ENCODE assay signal across 18 cellular contexts in the genomic region with DNA sequence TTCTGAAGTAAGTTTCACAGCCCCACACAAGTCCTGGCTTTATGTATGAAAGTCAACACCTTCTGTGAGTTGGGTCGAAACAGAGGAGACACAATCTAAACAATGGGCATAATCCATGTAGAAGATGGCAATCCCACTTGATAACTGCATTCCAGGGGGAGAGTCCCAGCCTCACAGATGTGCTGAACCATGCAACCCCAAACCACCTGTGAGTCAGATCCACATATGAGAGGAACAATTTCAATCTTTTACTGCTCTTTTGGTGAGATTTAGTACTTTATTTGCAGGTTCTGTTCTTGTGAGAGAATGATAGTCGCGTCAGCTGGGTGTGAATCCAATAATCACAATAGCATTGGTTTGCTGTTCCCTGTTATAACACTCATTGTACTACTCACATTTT. TPM values are rescaled to one million over a fixed set of nuclear protein-coding genes. Genes with fewer than 3 reads are reported as not detected.
"Had no signal": no experiment of that assay in that cellular context is flagged by ENCODE, and none has a peak within 500 bp of the region (broad histone marks: within the 10 kb centered on the region; RNA-seq: fewer than 3 reads in every experiment).

No MANE protein-coding gene starts in this region.

RNA-seq across cellular contexts. Expression of a gene that starts 21.3 kb away (rescaled TPM):
- total RNA-seq: activated naive CD4-positive, alpha-beta T cell treated with anti-CD3 and anti-CD28 coated beads for 36 hours; activated naive CD8-positive, alpha-beta T cell treated with anti-CD3 and anti-CD28 coated beads for 36 hours; activated naive CD8-positive, alpha-beta T cell treated with anti-CD3 and anti-CD28 coated beads, Interleukin-2, amount 10 ng/mL, durations not matched to agents 7 days and 5 days; activated T-cell treated with anti-CD3 and anti-CD28 coated beads, Interleukin-2, amount 50 U/mL, for 4 hours; activated T-cell treated with anti-CD3 and anti-CD28 coated beads, Interleukin-2, amount 50 U/mL, for 72 hours; activated T-helper 1 cell treated with anti-CD3 and anti-CD28 coated beads, Interleukin-12 subunit alpha, Interleukin-12 subunit beta, Interleukin-2, Interleukin-4 antibody, amounts not matched to agents 30 ng/mL and 10 ng/mL and 1 ng/mL, durations not matched to agents 14 hours and 24 hours and 36 hours; activated T-helper 2 cell treated with anti-CD3 and anti-CD28 coated beads, Interferon-gamma antibody, Interleukin-2, Interleukin-4, amounts not matched to agents 10 μg/mL and 5 μg/mL and 100 μg/mL, durations not matched to agents 14 hours and 24 hours and 36 hours; adrenal gland; aorta; ascending aorta; astrocyte; body of pancreas; breast epithelium; bronchial epithelial cell; cardiac muscle cell; cardiac septum; cerebellum; chondrocyte had no signal
